ENCODE assay signal across 21 cellular contexts in the genomic region with DNA sequence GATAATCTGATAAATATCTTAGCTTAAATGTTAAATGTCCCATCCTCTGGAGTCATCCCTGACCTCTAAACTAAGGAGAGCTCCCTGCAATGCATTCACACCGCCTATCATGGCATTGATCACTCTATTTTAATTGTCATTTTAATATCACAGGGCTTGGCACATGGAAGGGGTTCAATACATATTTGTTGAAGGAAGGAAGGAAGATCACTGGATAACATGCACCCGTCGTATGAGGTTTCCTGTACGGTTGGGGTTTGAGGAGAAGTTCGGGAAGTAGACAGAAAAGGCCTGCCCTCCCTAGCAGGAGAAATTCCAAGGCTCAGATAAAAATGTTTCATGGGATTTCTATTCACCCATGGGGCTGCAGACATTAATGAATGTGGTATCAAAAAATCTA.
DNase-seq lines count a peak whose midpoint lies in the region; ATAC-seq, FAIRE-seq and TF ChIP-seq lines count a peak whose summit lies in the region.
"Had no signal": no experiment of that assay in that cellular context is flagged by ENCODE, and none has a peak within 500 bp of the region (broad histone marks: within the 10 kb centered on the region; RNA-seq: fewer than 3 reads in every experiment).

No MANE protein-coding gene starts in this region.

- no peak for TF ChIP-seq RAD21 in HepG2 (CRISPR knock-in tag; IDR thresholded peaks at IDR 0.05)

- peaks cover 42% of the 10 kb centered on the region for H3K79me2 ChIP-seq in HepG2 (ENCODE audit: insufficient read depth, low read length)
- H3K79me2 ChIP-seq in trophoblast cell (ENCODE audit: control insufficient read depth, insufficient read depth, low read length, poor library complexity) = peaks cover 4% of the 10 kb centered on the region

- H3K27ac ChIP-seq in HepG2 (ENCODE audit: extremely low read length, insufficient read depth, low read length) (no peak overlapping the region), right lobe of liver (no peak overlapping the region), trophoblast cell (ENCODE audit: low read depth, low read length) (no peak overlapping the region)
- H3K27ac ChIP-seq: 22Rv1, BLaER1, C4-2B had no signal

- H2AK5ac ChIP-seq in trophoblast cell (ENCODE audit: low read length) = no peak overlapping the region

- no peak overlapping the region for H3K4me2 ChIP-seq in HepG2 (ENCODE audit: low read depth, low read length)
- no peak overlapping the region for H3K4me2 ChIP-seq in trophoblast cell (ENCODE audit: low read length)
- H3K4me2 ChIP-seq: BLaER1, GM23338 had no signal

- H3K27ac Mint-ChIP-seq in endothelial cell (ENCODE audit: unreplicated experiment) = no peak overlapping the region
- H3K27ac Mint-ChIP-seq in mesothelial cell of epicardium = no peak overlapping the region
- H3K27ac Mint-ChIP-seq: B cell; CD4-positive, CD25-positive, alpha-beta regulatory T cell; CD8-positive, alpha-beta T cell; GM23338; H9 had no signal

- H4K91ac ChIP-seq in trophoblast cell (ENCODE audit: low read depth, low read length) = no peak overlapping the region

- H4K8ac ChIP-seq in trophoblast cell (ENCODE audit: low read depth, low read length) = no peak overlapping the region

- no peak overlapping the region for H4K12ac ChIP-seq in trophoblast cell (ENCODE audit: low read depth, low read length)

- FAIRE-seq in HepG2 (lab: Jason Lieb, UNC) = no peak
- FAIRE-seq: A204.1, G401.6, GM12892 had no signal

- peaks cover 5% of the 10 kb centered on the region for H3K79me1 ChIP-seq in trophoblast cell (ENCODE audit: low read length)

- POLR2A ChIA-PET in HepG2 (lab: Yijun Ruan, JAX) = no interaction called here

- no peak for DNase-seq in HepG2 (ENCODE audit: low spot score)
- no peak for DNase-seq in right lobe of liver
- DNase-seq in endothelial cell (ENCODE audit: low spot score) = no peak
- no peak for DNase-seq in trophoblast cell
- no peak for DNase-seq in mesothelial cell of epicardium (ENCODE audit: low spot score in 2 of 2, unreplicated experiment in 2 of 2)
- DNase-seq: Caco-2; CD4-positive, CD25-positive, alpha-beta regulatory T cell; CD8-positive, alpha-beta T cell; DMS153; DND-41; H9 had no signal

- H3K36me3 ChIP-seq in HepG2 (replicated peaks in 1 of 2; ENCODE audit: control insufficient read depth in 1 of 2, insufficient read depth in 2 of 2, low read length in 2 of 2) = peaks cover 12 to 30% of the 10 kb centered on the region in 2 experiments; a peak in 4 of 5 replicates
- no peaks in the 10 kb centered on the region for H3K36me3 ChIP-seq in right lobe of liver
- peaks cover 3 to 10% of the 10 kb centered on the region in 2 experiments for H3K36me3 ChIP-seq in trophoblast cell (ENCODE audit: control insufficient read depth in 1 of 2, insufficient read depth in 2 of 2, low read length in 2 of 2)
- H3K36me3 ChIP-seq: BLaER1 had no signal

- TF ChIP-seq CTCF in HepG2 (CRISPR knock-in tag; IDR thresholded peaks at IDR 0.05) (no peak), right lobe of liver (IDR thresholded peaks at IDR 0.05) (no peak), endothelial cell (IDR thresholded peaks at IDR 0.05; ENCODE audit: unreplicated experiment) (no peak), mesothelial cell of epicardium (IDR thresholded peaks at IDR 0.05; ENCODE audit: unreplicated experiment) (no peak)

- TF ChIP-seq POLR2A in HepG2 (IDR thresholded peaks at IDR 0.05; ENCODE audit: insufficient read depth in 1 of 2, low read depth in 2 of 2, low read length in 2 of 2) (no peak), right lobe of liver (IDR thresholded peaks at IDR 0.05) (no peak)

- intact Hi-C loops in HepG2 (cut with micrococcal nuclease; ENCODE audit: unreplicated experiment) (no loop called here), right lobe of liver (cut with DNase I) (no loop called here)

- H3K27me3 ChIP-seq in HepG2 (ENCODE audit: control insufficient read depth in 1 of 2, insufficient read depth in 2 of 2, low read length in 2 of 2) (no peaks in the 10 kb centered on the region), right lobe of liver (no peaks in the 10 kb centered on the region), trophoblast cell (ENCODE audit: insufficient read depth, low read length) (no peaks in the 10 kb centered on the region)
- H3K27me3 ChIP-seq: BLaER1 had no signal

- no peak for ATAC-seq in HepG2
- no peak for ATAC-seq in right lobe of liver
- ATAC-seq in GM18511 (IDR thresholded peaks at IDR 0.05; ENCODE audit: unreplicated experiment) = no peak
- ATAC-seq: CD8-positive, alpha-beta T cell; GM23338; HCT116 had no signal

- no peak overlapping the region for H3K14ac ChIP-seq in trophoblast cell (ENCODE audit: low read length)

- H3K4ac ChIP-seq in trophoblast cell (ENCODE audit: low read depth, low read length) = peak overlapping the region; percentile 59

- peaks cover 69% of the 10 kb centered on the region for H4K20me1 ChIP-seq in HepG2 (ENCODE audit: insufficient read depth, low read length)

- H3K36me3 Mint-ChIP-seq in endothelial cell (ENCODE audit: low read depth, unreplicated experiment) (peaks cover 18% of the 10 kb centered on the region), mesothelial cell of epicardium (no peaks in the 10 kb centered on the region)

- TF ChIP-seq EP300 in HepG2 (IDR thresholded peaks at IDR 0.05; ENCODE audit: low read depth in 2 of 2, low read length in 2 of 2) (no peak), HepG2 (CRISPR knock-in tag; IDR thresholded peaks at IDR 0.05; ENCODE audit: borderline replicate concordance) (no peak)

- CTCF ChIA-PET in HepG2 (lab: Yijun Ruan, JAX; ENCODE audit: low intra/inter-chr PET ratio, low total read pairs) = no interaction called here

- H3K9me3 ChIP-seq in HepG2 (ENCODE audit: low read length) (no peaks in the 10 kb centered on the region), right lobe of liver (no peaks in the 10 kb centered on the region), trophoblast cell (ENCODE audit: insufficient read depth, low read depth, low read length) (no peaks in the 10 kb centered on the region)
- H3K9me3 ChIP-seq: BLaER1, Caco-2 had no signal

- H2BK120ac ChIP-seq in trophoblast cell (ENCODE audit: insufficient read depth, low read length, poor library complexity) = no peak overlapping the region

- in situ Hi-C loops in HepG2 (cut with HindIII; ENCODE audit: extremely low pct_ligation_motif_present, low pct_unique_long_range_greater_than_20kb) = no loop called here

- peak overlapping the region; percentile 13 for H3K4me3 Mint-ChIP-seq in endothelial cell (ENCODE audit: unreplicated experiment)
- no peak overlapping the region for H3K4me3 Mint-ChIP-seq in mesothelial cell of epicardium
- H3K4me3 Mint-ChIP-seq: B cell; CD4-positive, CD25-positive, alpha-beta regulatory T cell; CD8-positive, alpha-beta T cell; GM23338; H9 had no signal

- BruUV-seq in HepG2 (replicated peaks; lab: Mats Ljungman, UMichigan) = no TSS peak

- H2BK12ac ChIP-seq in trophoblast cell (ENCODE audit: low read length) = no peak overlapping the region

- H3K4me1 Mint-ChIP-seq in endothelial cell (ENCODE audit: unreplicated experiment) = peaks cover 57% of the 10 kb centered on the region
- H3K4me1 Mint-ChIP-seq in mesothelial cell of epicardium = peaks cover 25% of the 10 kb centered on the region

- H3K9ac ChIP-seq in HepG2 (ENCODE audit: insufficient read depth, low read depth, low read length) (no peak overlapping the region), trophoblast cell (ENCODE audit: low read length) (no peak overlapping the region)
- H3K9ac ChIP-seq: BLaER1 had no signal

- WGBS in HepG2 (ENCODE audit: low lambda C conversion rate) = 96% methylated on average over 5 of the region's 5 CpGs
- 67% methylated on average over 5 of the region's 5 CpGs for WGBS in right lobe of liver (ENCODE audit: insufficient coverage, low coverage, low lambda C conversion rate, missing lambda C conversion rate)
- no CpG with 5 or more reads among the region's 5 CpGs for WGBS in trophoblast cell (ENCODE audit: extremely low coverage, insufficient coverage, insufficient read length)

- H3K27me3 Mint-ChIP-seq in endothelial cell (ENCODE audit: unreplicated experiment) (peaks cover 1% of the 10 kb centered on the region), mesothelial cell of epicardium (ENCODE audit: low read depth) (no peaks in the 10 kb centered on the region)
- H3K27me3 Mint-ChIP-seq: B cell; CD4-positive, CD25-positive, alpha-beta regulatory T cell had no signal

- H3K4me1 ChIP-seq in HepG2 (ENCODE audit: insufficient read depth, low read length) (peaks cover 8% of the 10 kb centered on the region; the same call in 1 of the 2 replicates), right lobe of liver (no peaks in the 10 kb centered on the region), trophoblast cell (ENCODE audit: control insufficient read depth in 1 of 2, insufficient read depth in 2 of 2, low read length in 2 of 2) (peaks cover 8 to 13% of the 10 kb centered on the region in 2 experiments)

- no peak overlapping the region for H3K18ac ChIP-seq in trophoblast cell (ENCODE audit: low read length)

- H3K9me3 Mint-ChIP-seq in endothelial cell (ENCODE audit: unreplicated experiment) = peaks cover 5% of the 10 kb centered on the region
- no peaks in the 10 kb centered on the region for H3K9me3 Mint-ChIP-seq in mesothelial cell of epicardium
- H3K9me3 Mint-ChIP-seq: CD8-positive, alpha-beta T cell; GM23338; H9 had no signal

- H3K4me3 ChIP-seq in HepG2 (replicated peaks in 1 of 3; ENCODE audit: insufficient read depth in 1 of 3, low read depth in 2 of 3, low read length in 3 of 3) = no peak overlapping the region
- H3K4me3 ChIP-seq in right lobe of liver = no peak overlapping the region
- H3K4me3 ChIP-seq in trophoblast cell (ENCODE audit: low read depth, low read length) = no peak overlapping the region
- H3K4me3 ChIP-seq: BLaER1, GM23338 had no signal

- H2AFZ ChIP-seq in HepG2 (ENCODE audit: low read length) = no peak overlapping the region
- no peak overlapping the region for H2AFZ ChIP-seq in trophoblast cell (ENCODE audit: insufficient read depth, low read length, poor library complexity)
- H2AFZ ChIP-seq: GM23338 had no signal

- no peak overlapping the region for H3K23ac ChIP-seq in trophoblast cell (ENCODE audit: low read length)

- no peak overlapping the region for H2BK5ac ChIP-seq in trophoblast cell (ENCODE audit: low read depth, low read length, poor library complexity)

TF ChIP-seq in HepG2, 621 proteins besides CTCF, POLR2A, EP300 and RAD21 (continues in another document):
- TF ChIP-seq RBM22 (optimal IDR thresholded peaks at IDR 0.05; ENCODE audit: low read length) = peak; percentile 74
- TF ChIP-seq, protein P1, sequence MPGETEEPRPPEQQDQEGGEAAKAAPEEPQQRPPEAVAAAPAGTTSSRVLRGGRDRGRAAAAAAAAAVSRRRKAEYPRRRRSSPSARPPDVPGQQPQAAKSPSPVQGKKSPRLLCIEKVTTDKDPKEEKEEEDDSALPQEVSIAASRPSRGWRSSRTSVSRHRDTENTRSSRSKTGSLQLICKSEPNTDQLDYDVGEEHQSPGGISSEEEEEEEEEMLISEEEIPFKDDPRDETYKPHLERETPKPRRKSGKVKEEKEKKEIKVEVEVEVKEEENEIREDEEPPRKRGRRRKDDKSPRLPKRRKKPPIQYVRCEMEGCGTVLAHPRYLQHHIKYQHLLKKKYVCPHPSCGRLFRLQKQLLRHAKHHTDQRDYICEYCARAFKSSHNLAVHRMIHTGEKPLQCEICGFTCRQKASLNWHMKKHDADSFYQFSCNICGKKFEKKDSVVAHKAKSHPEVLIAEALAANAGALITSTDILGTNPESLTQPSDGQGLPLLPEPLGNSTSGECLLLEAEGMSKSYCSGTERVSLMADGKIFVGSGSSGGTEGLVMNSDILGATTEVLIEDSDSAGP (CRISPR knock-in tag; IDR thresholded peaks at IDR 0.05; ENCODE audit: borderline replicate concordance) = no peak
